1 cellular context compared by ENCODE assay signal in genomic region chr16:88939814-88940195, GRCh38.
TF ChIP-seq lines count a peak whose summit lies in the region.

No MANE protein-coding gene starts in this region.

TF ChIP-seq in GM23338, 12 proteins besides CTCF, POLR2A, EP300 and RAD21:
- TF ChIP-seq REST (IDR thresholded peaks at IDR 0.05; ENCODE audit: unreplicated experiment) (no peak), EZH2phosphoT487 (IDR thresholded peaks at IDR 0.05; ENCODE audit: unreplicated experiment) (no peak), ETS1 (IDR thresholded peaks at IDR 0.05) (no peak), EZH2 (IDR thresholded peaks at IDR 0.05; ENCODE audit: low read depth, unreplicated experiment) (no peak), NANOG (IDR thresholded peaks at IDR 0.05; ENCODE audit: borderline replicate concordance) (no peak), ZNF114 (CRISPR knock-in tag; IDR thresholded peaks at IDR 0.05) (no peak), ZNF331 (CRISPR knock-in tag; IDR thresholded peaks at IDR 0.05; ENCODE audit: low read depth) (no peak), POLR2AphosphoS5 (IDR thresholded peaks at IDR 0.05; ENCODE audit: low read depth) (no peak), STAT1 (IDR thresholded peaks at IDR 0.05; ENCODE audit: unreplicated experiment) (no peak), JUNB (IDR thresholded peaks at IDR 0.05; ENCODE audit: unreplicated experiment) (no peak), ZNF462 (CRISPR knock-in tag; IDR thresholded peaks at IDR 0.05) (no peak), CREB1 (CRISPR knock-in tag; IDR thresholded peaks at IDR 0.05; ENCODE audit: low read depth) (no peak)
